In genomic region chr2:233061007-233061590, GRCh38 we compare ENCODE assay signal across 8 cellular contexts. TPM values are rescaled to one million over a fixed set of nuclear protein-coding genes. Genes with fewer than 3 reads are reported as not detected.
DNase-seq lines count a peak whose midpoint lies in the region; ATAC-seq, FAIRE-seq and TF ChIP-seq lines count a peak whose summit lies in the region.

No MANE protein-coding gene starts in this region.

- H3K36me3 Mint-ChIP-seq in activated naive CD4-positive, alpha-beta T cell treated with anti-CD3 and anti-CD28 coated beads, Interleukin-2, amount 50 U/mL, for 24 hours = peaks cover 3% of the 10 kb centered on the region

- TF ChIP-seq POLR2A in GM12891 (IDR thresholded peaks at IDR 0.05; ENCODE audit: low read depth, low read length) = peak; percentile 72; the same call in 1 of the 2 replicates
- TF ChIP-seq POLR2A in H54 (IDR thresholded peaks at IDR 0.05; ENCODE audit: low read depth, low read length) = no peak

- peak; percentile 20 for ATAC-seq in HG02798 (IDR thresholded peaks at IDR 0.05; ENCODE audit: poor library complexity, unreplicated experiment)

- peak overlapping the region; percentile 94 for H3K4me3 Mint-ChIP-seq in activated naive CD4-positive, alpha-beta T cell treated with anti-CD3 and anti-CD28 coated beads, Interleukin-2, amount 50 U/mL, for 24 hours

- peaks cover 55% of the 10 kb centered on the region for H3K4me1 Mint-ChIP-seq in activated naive CD4-positive, alpha-beta T cell treated with anti-CD3 and anti-CD28 coated beads, Interleukin-2, amount 50 U/mL, for 24 hours

- peak; percentile 89 for FAIRE-seq in GM12891 (lab: Jason Lieb, UNC)
- no peak for FAIRE-seq in H54 (lab: Jason Lieb, UNC)

- H3K27me3 Mint-ChIP-seq in activated naive CD4-positive, alpha-beta T cell treated with anti-CD3 and anti-CD28 coated beads, Interleukin-2, amount 50 U/mL, for 24 hours = no peaks in the 10 kb centered on the region

- DNase-seq in GM12891 (ENCODE audit: insufficient read length, low spot score) (no peak), pons (ENCODE audit: low spot score) (peak; percentile 14), NCI-H446 treated with DMSO at 0.1 percent for 48 hours (lab: John Stamatoyannopoulos, UW) (no peak), HuH-7.5 (ENCODE audit: low spot score) (no peak), H54 (ENCODE audit: insufficient read length, low spot score) (no peak), kidney tubule cell (ENCODE audit: low spot score) (no peak)

- H3K27ac Mint-ChIP-seq in activated naive CD4-positive, alpha-beta T cell treated with anti-CD3 and anti-CD28 coated beads, Interleukin-2, amount 50 U/mL, for 24 hours = peak overlapping the region; percentile 95

- H3K9me3 Mint-ChIP-seq in activated naive CD4-positive, alpha-beta T cell treated with anti-CD3 and anti-CD28 coated beads, Interleukin-2, amount 50 U/mL, for 24 hours = no peaks in the 10 kb centered on the region

TF ChIP-seq in GM12891, 5 proteins besides CTCF, POLR2A, EP300 and RAD21:
- TF ChIP-seq SPI1 (IDR thresholded peaks at IDR 0.05; ENCODE audit: low read depth, low read length) = peak; percentile 67
- peak; percentile 85 for TF ChIP-seq TAF1 (IDR thresholded peaks at IDR 0.05; ENCODE audit: low read depth, low read length)
- peak; percentile 72 for TF ChIP-seq PAX5 (IDR thresholded peaks at IDR 0.05; ENCODE audit: insufficient read depth, low read length, severe bottlenecking)
- TF ChIP-seq POU2F2 (IDR thresholded peaks at IDR 0.05; ENCODE audit: low read depth, low read length) = peak; percentile 58; the same call in 1 of the 2 replicates
- peak; percentile 78 for TF ChIP-seq POLR2AphosphoS5 (IDR thresholded peaks at IDR 0.05; ENCODE audit: low read depth, low read length)

RNA-seq across cellular contexts. Expression of gene INPP5D, which starts 1.0 kb away (rescaled TPM):
- polyA plus RNA-seq in GM12891 (2012; ENCODE audit: low read depth, missing spikeins) = 62.2 TPM

RNA-seq across cellular contexts. Expression of gene NEU2, which starts 28.6 kb away (rescaled TPM):
- not detected for polyA plus RNA-seq in GM12891 (2012; ENCODE audit: low read depth, missing spikeins)

RNA-seq across cellular contexts. Expression of gene NGEF, which starts 48.0 kb away (rescaled TPM):
- 0.44 TPM for polyA plus RNA-seq in GM12891 (2012; ENCODE audit: low read depth, missing spikeins)
